Comparison of ENCODE assay signal across 12 cellular contexts in genomic region chr19:5780916-5781315, GRCh38. TPM values are rescaled to one million over a fixed set of nuclear protein-coding genes. Genes with fewer than 3 reads are reported as not detected.
"Had no signal": no experiment of that assay in that cellular context is flagged by ENCODE, and none has a peak within 500 bp of the region (broad histone marks: within the 10 kb centered on the region; RNA-seq: fewer than 3 reads in every experiment).

No MANE protein-coding gene starts in this region.

RNA-seq across cellular contexts. Expression of gene PRR22, which starts 3.6 kb away (rescaled TPM):
- polyA plus RNA-seq: immature natural killer cell had no signal

RNA-seq across cellular contexts. Expression of gene NRTN, which starts 24.0 kb away (rescaled TPM):
- total RNA-seq: myocyte had no signal
- polyA plus RNA-seq: keratinocyte, mammary epithelial cell had no signal

RNA-seq across cellular contexts. Expression of gene FUT6, which starts 58.6 kb away (rescaled TPM):
- total RNA-seq: left cardiac atrium; left ventricle myocardium inferior; left ventricle myocardium superior; lung microvascular endothelial cell; mesenteric fat pad; mesothelial cell of epicardium; mononuclear cell; myocyte; naive thymus-derived CD4-positive, alpha-beta T cell had no signal
- polyA plus RNA-seq: immature natural killer cell; keratinocyte; mammary epithelial cell; naive thymus-derived CD4-positive, alpha-beta T cell had no signal
